ENCODE assay signal across 2 cellular contexts in genomic region chr15:101016581-101016980, GRCh38.
TF ChIP-seq lines count a peak whose summit lies in the region.

No MANE protein-coding gene starts in this region.

TF ChIP-seq in H1, 55 proteins besides CTCF, POLR2A, EP300 and RAD21 (continued from another document):
- TF ChIP-seq, protein P1, sequence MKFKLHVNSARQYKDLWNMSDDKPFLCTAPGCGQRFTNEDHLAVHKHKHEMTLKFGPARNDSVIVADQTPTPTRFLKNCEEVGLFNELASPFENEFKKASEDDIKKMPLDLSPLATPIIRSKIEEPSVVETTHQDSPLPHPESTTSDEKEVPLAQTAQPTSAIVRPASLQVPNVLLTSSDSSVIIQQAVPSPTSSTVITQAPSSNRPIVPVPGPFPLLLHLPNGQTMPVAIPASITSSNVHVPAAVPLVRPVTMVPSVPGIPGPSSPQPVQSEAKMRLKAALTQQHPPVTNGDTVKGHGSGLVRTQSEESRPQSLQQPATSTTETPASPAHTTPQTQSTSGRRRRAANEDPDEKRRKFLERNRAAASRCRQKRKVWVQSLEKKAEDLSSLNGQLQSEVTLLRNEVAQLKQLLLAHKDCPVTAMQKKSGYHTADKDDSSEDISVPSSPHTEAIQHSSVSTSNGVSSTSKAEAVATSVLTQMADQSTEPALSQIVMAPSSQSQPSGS (IDR thresholded peaks at IDR 0.05; ENCODE audit: low read length), result no peak
- no peak for TF ChIP-seq NANOG (IDR thresholded peaks at IDR 0.05; ENCODE audit: insufficient read depth, low read depth, low read length, poor library complexity, severe bottlenecking)
- TF ChIP-seq HDAC2 (IDR thresholded peaks at IDR 0.05; ENCODE audit: borderline replicate concordance in 1 of 2, low read depth in 2 of 2, low read length in 2 of 2), result no peak
- no peak for TF ChIP-seq SIRT6 (IDR thresholded peaks at IDR 0.05; ENCODE audit: low read length)
- TF ChIP-seq BRCA1 (IDR thresholded peaks at IDR 0.05; ENCODE audit: low read depth, low read length), result no peak
- TF ChIP-seq POU5F1 (IDR thresholded peaks at IDR 0.05; ENCODE audit: low read depth, low read length), result no peak

TF ChIP-seq in SK-N-SH treated with all-trans-retinoic acid at 6 μM for 48 hours, 23 proteins besides CTCF, POLR2A, EP300 and RAD21 (continued from another document):
- TF ChIP-seq, protein P2, sequence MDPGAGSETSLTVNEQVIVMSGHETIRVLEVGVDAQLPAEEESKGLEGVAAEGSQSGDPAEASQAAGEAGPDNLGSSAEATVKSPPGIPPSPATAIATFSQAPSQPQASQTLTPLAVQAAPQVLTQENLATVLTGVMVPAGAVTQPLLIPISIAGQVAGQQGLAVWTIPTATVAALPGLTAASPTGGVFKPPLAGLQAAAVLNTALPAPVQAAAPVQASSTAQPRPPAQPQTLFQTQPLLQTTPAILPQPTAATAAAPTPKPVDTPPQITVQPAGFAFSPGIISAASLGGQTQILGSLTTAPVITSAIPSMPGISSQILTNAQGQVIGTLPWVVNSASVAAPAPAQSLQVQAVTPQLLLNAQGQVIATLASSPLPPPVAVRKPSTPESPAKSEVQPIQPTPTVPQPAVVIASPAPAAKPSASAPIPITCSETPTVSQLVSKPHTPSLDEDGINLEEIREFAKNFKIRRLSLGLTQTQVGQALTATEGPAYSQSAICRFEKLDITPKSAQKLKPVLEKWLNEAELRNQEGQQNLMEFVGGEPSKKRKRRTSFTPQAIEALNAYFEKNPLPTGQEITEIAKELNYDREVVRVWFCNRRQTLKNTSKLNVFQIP (CRISPR knock-in tag; IDR thresholded peaks at IDR 0.05; ENCODE audit: borderline replicate concordance, low read depth), result no peak
- TF ChIP-seq ZNF8 (CRISPR knock-in tag; IDR thresholded peaks at IDR 0.05) (no peak), TCF4 (CRISPR knock-in tag; IDR thresholded peaks at IDR 0.05; ENCODE audit: borderline replicate concordance) (no peak), ZFP30 (CRISPR knock-in tag; IDR thresholded peaks at IDR 0.05) (no peak), ZFP3 (CRISPR knock-in tag; IDR thresholded peaks at IDR 0.05) (no peak), GLIS3 (CRISPR knock-in tag; IDR thresholded peaks at IDR 0.05) (no peak), ZC3H10 (CRISPR knock-in tag; IDR thresholded peaks at IDR 0.05) (no peak), CSRNP3 (CRISPR knock-in tag; IDR thresholded peaks at IDR 0.05) (no peak), OSR1 (CRISPR knock-in tag; IDR thresholded peaks at IDR 0.05) (no peak), SNAI2 (CRISPR knock-in tag; IDR thresholded peaks at IDR 0.05) (no peak), CREB5 (CRISPR knock-in tag; IDR thresholded peaks at IDR 0.05; ENCODE audit: low read depth) (no peak), RARB (CRISPR knock-in tag; IDR thresholded peaks at IDR 0.05) (no peak), ZNF70 (CRISPR knock-in tag; IDR thresholded peaks at IDR 0.05) (no peak), TOX (CRISPR knock-in tag; IDR thresholded peaks at IDR 0.05; ENCODE audit: borderline replicate concordance) (no peak), ZNF565 (CRISPR knock-in tag; conservative IDR thresholded peaks at IDR 0.05; ENCODE audit: low read depth) (no peak), ESRRG (CRISPR knock-in tag; IDR thresholded peaks at IDR 0.05) (no peak), PPARA (CRISPR knock-in tag; IDR thresholded peaks at IDR 0.05; ENCODE audit: borderline replicate concordance) (no peak)
